In the genomic region with DNA sequence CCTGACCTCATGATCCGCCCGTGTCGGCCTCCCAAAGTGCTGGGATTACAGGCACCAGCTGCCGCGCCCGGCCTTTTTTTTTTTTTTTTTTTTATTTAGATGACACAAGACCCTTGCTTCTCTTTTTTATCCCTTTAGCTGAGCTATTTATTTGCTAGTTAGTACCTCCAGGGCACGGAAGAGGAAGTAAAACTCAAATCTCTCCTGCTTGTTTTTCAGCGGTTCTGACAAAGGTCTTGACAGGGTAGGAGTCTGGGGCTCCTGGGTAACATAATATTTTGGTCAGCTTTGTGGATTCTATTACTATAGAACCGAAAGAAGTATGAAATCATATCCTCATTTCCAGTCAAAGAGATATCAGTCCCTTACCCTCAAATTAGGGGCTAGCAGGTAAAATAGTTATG, we compare ENCODE assay signal across 9 cellular contexts. TPM values are rescaled to one million over a fixed set of nuclear protein-coding genes. Genes with fewer than 3 reads are reported as not detected.
DNase-seq lines count a peak whose midpoint lies in the region; ATAC-seq and FAIRE-seq lines count a peak whose summit lies in the region.
"Had no signal": no experiment of that assay in that cellular context is flagged by ENCODE, and none has a peak within 500 bp of the region (broad histone marks: within the 10 kb centered on the region; RNA-seq: fewer than 3 reads in every experiment).

No MANE protein-coding gene starts in this region.

- DNase-seq in KBM-7 (peak; percentile 82), memory B cell (ENCODE audit: low spot score in 2 of 2) (peak; percentile 32 to 66), NCI-H2227 (lab: John Stamatoyannopoulos, UW; ENCODE audit: unreplicated experiment) (no peak), NCI-H2107 (lab: John Stamatoyannopoulos, UW) (no peak), frontal cortex (ENCODE audit: low spot score in 2 of 2) (no peak)
- DNase-seq in stimulated activated CD4-positive, alpha-beta T cell treated with anti-CD3 and anti-CD28 coated beads, Interleukin-2, amount 100 ng/mL, for 48 hours = no peak
- DNase-seq: PC-3 had no signal

- in situ Hi-C loops in KBM-7 (cut with MboI; ENCODE audit: low pct_unique_long_range_greater_than_20kb, low sequenced_read_pairs) = no loop called here

- H3K27me3 Mint-ChIP-seq in memory B cell = no peaks in the 10 kb centered on the region

- H3K4me1 Mint-ChIP-seq in memory B cell = peaks cover 23% of the 10 kb centered on the region

- ATAC-seq in GM18861 (IDR thresholded peaks at IDR 0.05; ENCODE audit: unreplicated experiment) (peak; percentile 88), GM21825 (IDR thresholded peaks at IDR 0.05; ENCODE audit: unreplicated experiment) (peak; percentile 83), memory B cell (ENCODE audit: low read depth) (peak; percentile 83)
- ATAC-seq: PC-3 had no signal

- H3K27ac Mint-ChIP-seq in memory B cell = peak overlapping the region; percentile 94

- FAIRE-seq in frontal cortex (lab: Jason Lieb, UNC) = no peak

- H3K4me3 Mint-ChIP-seq in memory B cell = peak overlapping the region; percentile 43

- no peaks in the 10 kb centered on the region for H3K9me3 Mint-ChIP-seq in memory B cell

- peaks cover 11% of the 10 kb centered on the region for H3K36me3 Mint-ChIP-seq in memory B cell

RNA-seq across cellular contexts. Expression of a gene that starts 44.0 kb away (rescaled TPM):
- 25.7 TPM for total RNA-seq in frontal cortex

Comparison
In these comparisons a context has a peak if more than half of its experiments do, and no peak if none do; other contexts are left out.
1. DNase-seq: peak in KBM-7 (single experiment) and memory B cell (2 of 2); none in NCI-H2227 (single experiment), NCI-H2107 (single experiment), stimulated activated CD4-positive, alpha-beta T cell treated with anti-CD3 and anti-CD28 coated beads, Interleukin-2, amount 100 ng/mL, for 48 hours (0 of 2) and frontal cortex (0 of 2).
2. Peak in every context shown above with its lines, with median percentiles within 50 percentile points of each other: ATAC-seq.